Comparison of ENCODE assay signal across 18 cellular contexts in the genomic region with DNA sequence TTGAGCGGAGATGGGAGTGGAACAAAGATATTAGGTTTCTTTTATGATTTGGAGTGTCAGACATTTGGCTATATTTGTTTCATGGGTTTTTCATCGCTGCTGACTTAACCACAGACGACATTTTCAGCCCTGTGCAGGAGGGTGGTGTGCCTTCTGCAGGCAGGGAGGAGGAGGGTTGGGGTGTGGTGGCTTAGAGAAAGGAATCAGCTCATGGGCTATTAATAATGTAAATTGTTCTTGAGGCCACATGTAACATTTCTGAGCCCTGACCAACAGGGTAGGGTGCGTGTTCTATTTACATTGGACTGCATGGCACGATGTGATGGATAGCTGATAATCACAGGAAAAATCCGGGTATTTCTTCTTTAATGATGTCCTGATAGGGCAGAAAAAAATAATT.
A peak's percentile ranks its signal among the peaks of the same experiment; 100 is the strongest.
DNase-seq lines count a peak whose midpoint lies in the region; ATAC-seq and TF ChIP-seq lines count a peak whose summit lies in the region.
"Had no signal": no experiment of that assay in that cellular context is flagged by ENCODE, and none has a peak within 500 bp of the region (broad histone marks: within the 10 kb centered on the region; RNA-seq: fewer than 3 reads in every experiment).

No MANE protein-coding gene starts in this region.

- no peak for TF ChIP-seq POLR2A in gastrocnemius medialis (IDR thresholded peaks at IDR 0.05)
- TF ChIP-seq POLR2A in lower leg skin (IDR thresholded peaks at IDR 0.05) = no peak

- peak overlapping the region; percentile 62 for H3K27ac ChIP-seq in KMS-11
- H3K27ac ChIP-seq in gastrocnemius medialis = peak overlapping the region; percentile 22 to 68 (median 46)

- H3K36me3 Mint-ChIP-seq in mesothelial cell of epicardium = peaks cover 25% of the 10 kb centered on the region

- H3K79me2 ChIP-seq in KMS-11 (ENCODE audit: insufficient read depth, low read depth) = no peaks in the 10 kb centered on the region

- peak overlapping the region; percentile 15; the same call in 1 of the 2 replicates for H3K9ac ChIP-seq in KMS-11

- H3K4me3 ChIP-seq in KMS-11 (IDR thresholded peaks at IDR 0.05; ENCODE audit: insufficient read depth, low read depth, low read length) (no peak overlapping the region), gastrocnemius medialis (no peak overlapping the region), foreskin fibroblast (ENCODE audit: low read depth in 1 of 2, low read length in 2 of 2) (no peak overlapping the region), lower leg skin (ENCODE audit: low read depth, poor library complexity, severe bottlenecking) (no peak overlapping the region)

- H3K9me3 Mint-ChIP-seq in mesothelial cell of epicardium = no peaks in the 10 kb centered on the region

- DNase-seq in astrocyte of the hippocampus (ENCODE audit: low read depth, low spot score) = peak; percentile 62
- DNase-seq in mesothelial cell of epicardium (ENCODE audit: low spot score in 2 of 2, unreplicated experiment in 2 of 2) = no peak
- peak in 1 of 2 donors; percentile 13 for DNase-seq in gastrocnemius medialis
- no peak for DNase-seq in activated CD8-positive, alpha-beta memory T cell treated with anti-CD3 and anti-CD28 coated beads for 24 hours
- DNase-seq in foreskin fibroblast = no peak
- no peak for DNase-seq in NK-92 (lab: John Stamatoyannopoulos, UW; ENCODE audit: unreplicated experiment)
- no peak for DNase-seq in lower leg skin (ENCODE audit: low spot score in 2 of 2)
- DNase-seq: ACHN; CD8-positive, alpha-beta memory T cell; DMS53; KBM-7; NCI-H1436; NCI-H1930; NCI-H2171; OCI-M1; SHP77 treated with DMSO at 0.1 percent for 48 hours had no signal

- H3K4me3 Mint-ChIP-seq in mesothelial cell of epicardium = no peak overlapping the region
- H3K4me3 Mint-ChIP-seq: CD8-positive, alpha-beta memory T cell had no signal

- TF ChIP-seq CTCF in KMS-11 (conservative IDR thresholded peaks at IDR 0.05; ENCODE audit: low read depth, low read length) (no peak), mesothelial cell of epicardium (IDR thresholded peaks at IDR 0.05; ENCODE audit: unreplicated experiment) (no peak), gastrocnemius medialis (IDR thresholded peaks at IDR 0.05 in 4 of 5, conservative IDR thresholded peaks at IDR 0.05 in 1 of 5) (no peak), foreskin fibroblast (IDR thresholded peaks at IDR 0.05; ENCODE audit: low read depth, low read length) (no peak), lower leg skin (IDR thresholded peaks at IDR 0.05) (no peak)

- H3K36me3 ChIP-seq in KMS-11 (ENCODE audit: insufficient read depth) = no peaks in the 10 kb centered on the region
- H3K36me3 ChIP-seq in gastrocnemius medialis = no peaks in the 10 kb centered on the region

- no peaks in the 10 kb centered on the region for H3K27me3 Mint-ChIP-seq in mesothelial cell of epicardium (ENCODE audit: low read depth)

- no peaks in the 10 kb centered on the region for H4K20me1 ChIP-seq in KMS-11 (ENCODE audit: insufficient read depth)

- peaks cover 33% of the 10 kb centered on the region for H3K4me1 Mint-ChIP-seq in mesothelial cell of epicardium

- no peaks in the 10 kb centered on the region for H3K9me3 ChIP-seq in gastrocnemius medialis

- H2AFZ ChIP-seq in KMS-11 (ENCODE audit: low read depth) = no peak overlapping the region

- intact Hi-C loops in gastrocnemius medialis (cut with DNase I; ENCODE audit: low total_unique reads) (no loop called here), lower leg skin (cut with DNase I; ENCODE audit: low total_unique reads) (no loop called here)

- H3K4me2 ChIP-seq in KMS-11 = peak overlapping the region; percentile 55

- H3K27me3 ChIP-seq in KMS-11 (ENCODE audit: insufficient read depth, low read depth) (no peaks in the 10 kb centered on the region), gastrocnemius medialis (no peaks in the 10 kb centered on the region)

- 65 to 79% methylated on average over 6 of the region's 6 CpGs for WGBS in lower leg skin, 2 donors

- in situ Hi-C loops in gastrocnemius medialis (cut with MboI; ENCODE audit: low sequenced_read_pairs in 4 of 4) = no loop called here

- H3K4me1 ChIP-seq in KMS-11 (ENCODE audit: low read depth, poor library complexity, severe bottlenecking) (peaks cover 47% of the 10 kb centered on the region), gastrocnemius medialis (peaks cover 7 to 9% of the 10 kb centered on the region in 2 donors)

- peak overlapping the region; percentile 87 for H3K27ac Mint-ChIP-seq in mesothelial cell of epicardium
- H3K27ac Mint-ChIP-seq: CD8-positive, alpha-beta memory T cell had no signal

- ATAC-seq in gastrocnemius medialis = peak in 1 of 2 donors; percentile 72
- ATAC-seq: HepG2 had no signal
